1 cellular context compared by ENCODE assay signal in genomic region chr20:9241721-9242427, GRCh38.
TF ChIP-seq lines count a peak whose summit lies in the region.

No MANE protein-coding gene starts in this region.

TF ChIP-seq in A549, 52 proteins besides CTCF, POLR2A, EP300 and RAD21 (continued from another document):
- TF ChIP-seq, protein P1, sequence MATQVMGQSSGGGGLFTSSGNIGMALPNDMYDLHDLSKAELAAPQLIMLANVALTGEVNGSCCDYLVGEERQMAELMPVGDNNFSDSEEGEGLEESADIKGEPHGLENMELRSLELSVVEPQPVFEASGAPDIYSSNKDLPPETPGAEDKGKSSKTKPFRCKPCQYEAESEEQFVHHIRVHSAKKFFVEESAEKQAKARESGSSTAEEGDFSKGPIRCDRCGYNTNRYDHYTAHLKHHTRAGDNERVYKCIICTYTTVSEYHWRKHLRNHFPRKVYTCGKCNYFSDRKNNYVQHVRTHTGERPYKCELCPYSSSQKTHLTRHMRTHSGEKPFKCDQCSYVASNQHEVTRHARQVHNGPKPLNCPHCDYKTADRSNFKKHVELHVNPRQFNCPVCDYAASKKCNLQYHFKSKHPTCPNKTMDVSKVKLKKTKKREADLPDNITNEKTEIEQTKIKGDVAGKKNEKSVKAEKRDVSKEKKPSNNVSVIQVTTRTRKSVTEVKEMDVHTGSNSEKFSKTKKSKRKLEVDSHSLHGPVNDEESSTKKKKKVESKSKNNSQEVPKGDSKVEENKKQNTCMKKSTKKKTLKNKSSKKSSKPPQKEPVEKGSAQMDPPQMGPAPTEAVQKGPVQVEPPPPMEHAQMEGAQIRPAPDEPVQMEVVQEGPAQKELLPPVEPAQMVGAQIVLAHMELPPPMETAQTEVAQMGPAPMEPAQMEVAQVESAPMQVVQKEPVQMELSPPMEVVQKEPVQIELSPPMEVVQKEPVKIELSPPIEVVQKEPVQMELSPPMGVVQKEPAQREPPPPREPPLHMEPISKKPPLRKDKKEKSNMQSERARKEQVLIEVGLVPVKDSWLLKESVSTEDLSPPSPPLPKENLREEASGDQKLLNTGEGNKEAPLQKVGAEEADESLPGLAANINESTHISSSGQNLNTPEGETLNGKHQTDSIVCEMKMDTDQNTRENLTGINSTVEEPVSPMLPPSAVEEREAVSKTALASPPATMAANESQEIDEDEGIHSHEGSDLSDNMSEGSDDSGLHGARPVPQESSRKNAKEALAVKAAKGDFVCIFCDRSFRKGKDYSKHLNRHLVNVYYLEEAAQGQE (IDR thresholded peaks at IDR 0.05), result no peak
- TF ChIP-seq MAFK (IDR thresholded peaks at IDR 0.05; ENCODE audit: partially characterized antibody) (no peak), HDAC2 (IDR thresholded peaks at IDR 0.05) (no peak)
- TF ChIP-seq, protein P2, sequence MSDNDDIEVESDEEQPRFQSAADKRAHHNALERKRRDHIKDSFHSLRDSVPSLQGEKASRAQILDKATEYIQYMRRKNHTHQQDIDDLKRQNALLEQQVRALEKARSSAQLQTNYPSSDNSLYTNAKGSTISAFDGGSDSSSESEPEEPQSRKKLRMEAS (IDR thresholded peaks at IDR 0.05), result no peak
